In genomic region chr6:107635058-107635515, GRCh38 we compare ENCODE assay signal across 1 cellular context.
TF ChIP-seq lines count a peak whose summit lies in the region.

No MANE protein-coding gene starts in this region.

TF ChIP-seq in GM23338, 12 proteins besides CTCF, POLR2A, EP300 and RAD21 (continued from another document):
- no peak for TF ChIP-seq ZNF462 (CRISPR knock-in tag; IDR thresholded peaks at IDR 0.05)
- no peak for TF ChIP-seq NANOG (IDR thresholded peaks at IDR 0.05; ENCODE audit: borderline replicate concordance)
- no peak for TF ChIP-seq ETS1 (IDR thresholded peaks at IDR 0.05)
- no peak for TF ChIP-seq EZH2phosphoT487 (IDR thresholded peaks at IDR 0.05; ENCODE audit: unreplicated experiment)
- no peak for TF ChIP-seq POLR2AphosphoS5 (IDR thresholded peaks at IDR 0.05; ENCODE audit: low read depth)
